ENCODE assay signal across 26 cellular contexts in the genomic region with DNA sequence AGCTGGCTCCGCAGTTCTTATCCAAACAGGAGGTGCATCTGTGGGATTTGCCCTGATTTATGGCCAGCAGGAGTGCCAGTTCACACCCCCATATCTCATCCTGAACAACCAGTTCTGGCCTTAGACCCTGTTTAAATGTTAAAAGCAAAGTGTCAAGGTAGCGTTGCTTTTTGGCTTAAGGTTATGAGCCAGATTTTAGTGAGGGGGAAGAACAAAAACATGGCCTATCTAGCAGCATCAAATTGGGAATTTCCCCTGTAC.
"Had no signal": no experiment of that assay in that cellular context is flagged by ENCODE, and none has a peak within 500 bp of the region (broad histone marks: within the 10 kb centered on the region; RNA-seq: fewer than 3 reads in every experiment).

No MANE protein-coding gene starts in this region.

- ATAC-seq: body of pancreas had no signal

- H3K27me3 ChIP-seq: body of pancreas had no signal

- H3K4me1 ChIP-seq: ascending aorta had no signal

- H3K36me3 ChIP-seq: ascending aorta had no signal

- H3K4me3 ChIP-seq: ascending aorta, body of pancreas had no signal

- H3K9me3 ChIP-seq: ascending aorta, body of pancreas had no signal

- H3K27ac ChIP-seq: ascending aorta, body of pancreas had no signal

- DNase-seq: activated B cell treated with CpG ODN at 0.5 μM for 24 hours; activated CD4-positive, alpha-beta T cell treated with anti-CD3 and anti-CD28 coated beads for 1 hour; activated CD4-positive, alpha-beta T cell treated with anti-CD3 and anti-CD28 coated beads, Interleukin-2, amount 10 ng/mL, durations not matched to agents 24 days and 14 days; activated CD4-positive, alpha-beta T cell treated with anti-CD3 and anti-CD28 coated beads, Interleukin-2, amount 50 U/mL, for 48 hours; activated CD8-positive, alpha-beta memory T cell treated with anti-CD3 and anti-CD28 coated beads, Interleukin-2, amount 50 U/mL, for 4 hours; activated effector memory CD4-positive, alpha-beta T cell treated with Interleukin-2 at 50 U/mL for 16 hours; activated naive CD4-positive, alpha-beta T cell; amniotic stem cell; body of pancreas; central memory CD4-positive, alpha-beta T cell; Kasumi-1; KBM-7; NCI-H1048; NCI-H146; NCI-H187 treated with DMSO at 0.1 percent for 48 hours; NCI-H2081 treated with DMSO at 0.1 percent for 48 hours; NCI-H2171; NCI-H2227 treated with DMSO at 0.1 percent for 48 hours; NCI-H510A; NCI-H526 treated with DMSO at 0.1 percent for 48 hours; NCI-H82; SIG-M5; T-cell; T-helper 2 cell; T1000 had no signal
